18 cellular contexts compared by ENCODE assay signal in the genomic region with DNA sequence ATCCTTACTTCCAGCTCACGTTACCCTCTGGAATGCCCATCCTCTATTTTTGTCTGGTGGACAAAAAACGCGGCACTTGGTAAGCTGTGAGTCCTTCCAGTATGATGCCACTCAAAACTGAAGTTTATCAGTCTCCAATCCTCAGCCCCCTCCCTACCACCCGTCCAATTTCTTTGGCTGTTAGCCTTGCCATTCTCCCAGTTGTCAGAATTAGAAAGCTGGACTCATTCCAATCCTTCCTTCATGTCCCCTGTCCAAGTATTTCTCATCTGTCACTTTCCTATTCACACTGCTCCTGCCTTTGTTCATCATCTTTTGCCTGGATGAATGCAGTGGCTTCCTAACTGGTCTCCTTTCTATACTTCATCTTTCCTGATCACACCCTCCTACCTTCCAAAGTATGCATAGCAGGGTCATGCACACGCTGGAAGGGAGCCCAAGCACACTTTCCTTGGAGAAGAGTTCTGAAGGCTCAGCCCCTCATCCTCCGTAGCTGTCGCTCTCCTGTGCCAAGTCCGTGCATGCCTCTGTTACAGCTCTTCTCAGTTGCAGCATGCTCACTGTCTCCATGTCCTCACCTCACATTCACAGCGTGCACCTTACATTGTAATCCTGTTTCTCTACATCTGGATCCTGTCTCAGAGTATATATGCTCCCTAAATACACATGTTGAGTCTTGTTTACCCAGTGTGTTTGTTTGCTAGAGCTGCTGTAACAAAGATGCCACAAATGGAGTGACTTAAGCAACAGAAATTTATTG. TPM values are rescaled to one million over a fixed set of nuclear protein-coding genes. Genes with fewer than 3 reads are reported as not detected.
DNase-seq lines count a peak whose midpoint lies in the region; ATAC-seq and TF ChIP-seq lines count a peak whose summit lies in the region.
"Had no signal": no experiment of that assay in that cellular context is flagged by ENCODE, and none has a peak within 500 bp of the region (broad histone marks: within the 10 kb centered on the region; RNA-seq: fewer than 3 reads in every experiment).

No MANE protein-coding gene starts in this region.

- no peaks in the 10 kb centered on the region for H3K9me2 ChIP-seq in SK-N-SH

- CTCF ChIA-PET in SK-N-SH (lab: Yijun Ruan, JAX) = no interaction called here
- CTCF ChIA-PET in RWPE1 (lab: Yijun Ruan, JAX) = no interaction called here
- CTCF ChIA-PET in activated CD8-positive, alpha-beta T cell treated with anti-CD3 and anti-CD28 coated beads for 36 hours (lab: Charles Lee) = no interaction called here

- no peak overlapping the region for H3K4me2 ChIP-seq in SK-N-SH

- H3K9ac ChIP-seq in SK-N-SH = no peak overlapping the region

- ATAC-seq in SK-N-SH treated with all-trans-retinoic acid at 6 μM for 48 hours (peak; percentile 27; the same call in 1 of the 3 replicates), GM19351 (IDR thresholded peaks at IDR 0.05; ENCODE audit: unreplicated experiment) (no peak)
- ATAC-seq in stimulated activated memory B cell treated with anti-CD40 and anti-IgM and Interleukin-4, amounts not matched to agents 10 μg/mL and 1 μg/mL and 100 μg/mL, for 72 hours = no peak
- ATAC-seq in activated CD8-positive, alpha-beta T cell treated with anti-CD3 and anti-CD28 coated beads for 36 hours = no peak

- no peak overlapping the region for H2AFZ ChIP-seq in SK-N-SH (ENCODE audit: low read depth)

- peaks cover 7% of the 10 kb centered on the region for H3K36me3 Mint-ChIP-seq in glutamatergic neuron (ENCODE audit: unreplicated experiment)
- peaks cover 9% of the 10 kb centered on the region for H3K36me3 Mint-ChIP-seq in stimulated activated memory B cell treated with anti-CD40 and anti-IgM and Interleukin-4, amounts not matched to agents 10 μg/mL and 1 μg/mL and 100 μg/mL, for 72 hours
- peaks cover 2% of the 10 kb centered on the region for H3K36me3 Mint-ChIP-seq in activated CD8-positive, alpha-beta T cell treated with anti-CD3 and anti-CD28 coated beads for 36 hours (ENCODE audit: low read depth)

- no peaks in the 10 kb centered on the region for H3K27me3 ChIP-seq in SK-N-SH (ENCODE audit: insufficient read depth)
- H3K27me3 ChIP-seq: esophagus squamous epithelium had no signal

- TF ChIP-seq CTCF in SK-N-SH (IDR thresholded peaks at IDR 0.05) = no peak
- no peak for TF ChIP-seq CTCF in RWPE1 (conservative IDR thresholded peaks at IDR 0.05; ENCODE audit: low read depth)
- TF ChIP-seq CTCF in glutamatergic neuron (IDR thresholded peaks at IDR 0.05; ENCODE audit: partially characterized antibody, unreplicated experiment) = no peak
- TF ChIP-seq CTCF in activated CD8-positive, alpha-beta T cell treated with anti-CD3 and anti-CD28 coated beads for 36 hours (IDR thresholded peaks at IDR 0.05) = no peak

- peaks cover 9% of the 10 kb centered on the region for H3K9me3 Mint-ChIP-seq in glutamatergic neuron (ENCODE audit: unreplicated experiment)
- no peaks in the 10 kb centered on the region for H3K9me3 Mint-ChIP-seq in stimulated activated memory B cell treated with anti-CD40 and anti-IgM and Interleukin-4, amounts not matched to agents 10 μg/mL and 1 μg/mL and 100 μg/mL, for 72 hours
- H3K9me3 Mint-ChIP-seq in activated CD8-positive, alpha-beta T cell treated with anti-CD3 and anti-CD28 coated beads for 36 hours = no peaks in the 10 kb centered on the region
- H3K9me3 Mint-ChIP-seq: activated naive CD4-positive, alpha-beta T cell treated with anti-CD3 and anti-CD28 coated beads for 36 hours; memory B cell had no signal

- peak overlapping the region; percentile 88 for H3K27ac Mint-ChIP-seq in glutamatergic neuron (ENCODE audit: unreplicated experiment)
- peak overlapping the region; percentile 1 for H3K27ac Mint-ChIP-seq in stimulated activated memory B cell treated with anti-CD40 and anti-IgM and Interleukin-4, amounts not matched to agents 10 μg/mL and 1 μg/mL and 100 μg/mL, for 72 hours
- no peak overlapping the region for H3K27ac Mint-ChIP-seq in activated CD8-positive, alpha-beta T cell treated with anti-CD3 and anti-CD28 coated beads for 36 hours
- H3K27ac Mint-ChIP-seq: activated naive CD4-positive, alpha-beta T cell treated with anti-CD3 and anti-CD28 coated beads for 36 hours; memory B cell had no signal

- H3K4me1 ChIP-seq in SK-N-SH (ENCODE audit: control insufficient read depth in 1 of 2, insufficient read depth in 2 of 2, low read depth in 1 of 2, low read length in 1 of 2) = peaks cover 6 to 19% of the 10 kb centered on the region in 2 experiments; a peak in 3 of 4 replicates

- TF ChIP-seq EP300 in SK-N-SH (IDR thresholded peaks at IDR 0.05; ENCODE audit: borderline replicate concordance in 1 of 2, low read depth in 1 of 2, low read length in 1 of 2) = no peak

- H4K20me1 ChIP-seq in SK-N-SH (ENCODE audit: insufficient read depth) = peaks cover 73% of the 10 kb centered on the region

- H3K36me3 ChIP-seq in SK-N-SH (replicated peaks in 1 of 2; ENCODE audit: control insufficient read depth in 1 of 2, insufficient read depth in 2 of 2, low read length in 1 of 2) = peaks cover 0 to 10% of the 10 kb centered on the region in 2 experiments
- H3K36me3 ChIP-seq: esophagus squamous epithelium, thoracic aorta had no signal

- H3K4me1 Mint-ChIP-seq in glutamatergic neuron (ENCODE audit: low read depth, unreplicated experiment) = peaks cover 16% of the 10 kb centered on the region
- peaks cover 5% of the 10 kb centered on the region for H3K4me1 Mint-ChIP-seq in stimulated activated memory B cell treated with anti-CD40 and anti-IgM and Interleukin-4, amounts not matched to agents 10 μg/mL and 1 μg/mL and 100 μg/mL, for 72 hours
- H3K4me1 Mint-ChIP-seq in activated CD8-positive, alpha-beta T cell treated with anti-CD3 and anti-CD28 coated beads for 36 hours (ENCODE audit: low read depth) = peaks cover 7% of the 10 kb centered on the region

- no peak for DNase-seq in SK-N-SH
- no peak for DNase-seq in RWPE1 (ENCODE audit: low spot score)
- no peak for DNase-seq in glutamatergic neuron
- no peak for DNase-seq in DMS53 treated with DMSO at 0.1 percent for 48 hours (lab: John Stamatoyannopoulos, UW; ENCODE audit: unreplicated experiment)
- no peak for DNase-seq in activated CD8-positive, alpha-beta T cell treated with anti-CD3 and anti-CD28 coated beads for 36 hours
- DNase-seq: ACHN; activated naive CD4-positive, alpha-beta T cell treated with anti-CD3 and anti-CD28 coated beads for 36 hours; COR-L47; esophagus squamous epithelium; MV-4-11; NCI-H526; SIG-M5; stimulated activated CD4-positive, alpha-beta T cell treated with anti-CD3 and anti-CD28 coated beads, Interleukin-15, amount 100 ng/mL, for 24 hours had no signal

- POLR2A ChIA-PET in SK-N-SH (lab: Yijun Ruan, JAX) (no interaction called here), RWPE1 (lab: Yijun Ruan, JAX; ENCODE audit: low non-redundant PET) (no interaction called here)
- POLR2A ChIA-PET in activated CD8-positive, alpha-beta T cell treated with anti-CD3 and anti-CD28 coated beads for 36 hours (lab: Charles Lee) = interaction anchor here (1.5 kb wide), 1 partner anchor 9 kb away, joined by 3 read pairs; no protein-coding TSS in a partner anchor

- H3K27ac ChIP-seq in SK-N-SH (ENCODE audit: low read depth in 2 of 2, low read length in 1 of 2) (no peak overlapping the region; a peak in 1 of 4 replicates), RWPE1 (peak overlapping the region; percentile 44)
- H3K27ac ChIP-seq: esophagus squamous epithelium, thoracic aorta had no signal

- peaks cover 2% of the 10 kb centered on the region for H3K27me3 Mint-ChIP-seq in glutamatergic neuron (ENCODE audit: unreplicated experiment)
- no peaks in the 10 kb centered on the region for H3K27me3 Mint-ChIP-seq in stimulated activated memory B cell treated with anti-CD40 and anti-IgM and Interleukin-4, amounts not matched to agents 10 μg/mL and 1 μg/mL and 100 μg/mL, for 72 hours
- H3K27me3 Mint-ChIP-seq in activated CD8-positive, alpha-beta T cell treated with anti-CD3 and anti-CD28 coated beads for 36 hours = no peaks in the 10 kb centered on the region

- TF ChIP-seq RAD21 in SK-N-SH (IDR thresholded peaks at IDR 0.05; ENCODE audit: low read length) = no peak

- H3K4me3 ChIP-seq in SK-N-SH (ENCODE audit: low read depth in 2 of 2, low read length in 1 of 2) = no peak overlapping the region
- H3K4me3 ChIP-seq: esophagus squamous epithelium, thoracic aorta had no signal

- WGBS in SK-N-SH (ENCODE audit: low lambda C conversion rate) = 88% methylated on average over 9 of the region's 9 CpGs

- H3F3A ChIP-seq in SK-N-SH (replicated peaks; ENCODE audit: insufficient read depth) = peaks cover 10% of the 10 kb centered on the region

- H3K79me2 ChIP-seq in SK-N-SH (ENCODE audit: insufficient read depth) = peaks cover 75% of the 10 kb centered on the region

- no peaks in the 10 kb centered on the region for H3K9me3 ChIP-seq in SK-N-SH
- H3K9me3 ChIP-seq: esophagus squamous epithelium, thoracic aorta had no signal

- intact Hi-C loops in activated CD8-positive, alpha-beta T cell treated with anti-CD3 and anti-CD28 coated beads for 36 hours (cut with micrococcal nuclease) = no loop called here

- H3K4me3 Mint-ChIP-seq in glutamatergic neuron (ENCODE audit: unreplicated experiment) = peak overlapping the region; percentile 34
- no peak overlapping the region for H3K4me3 Mint-ChIP-seq in stimulated activated memory B cell treated with anti-CD40 and anti-IgM and Interleukin-4, amounts not matched to agents 10 μg/mL and 1 μg/mL and 100 μg/mL, for 72 hours
- no peak overlapping the region for H3K4me3 Mint-ChIP-seq in activated CD8-positive, alpha-beta T cell treated with anti-CD3 and anti-CD28 coated beads for 36 hours
- H3K4me3 Mint-ChIP-seq: activated naive CD4-positive, alpha-beta T cell treated with anti-CD3 and anti-CD28 coated beads for 36 hours; memory B cell had no signal

TF ChIP-seq in SK-N-SH treated with all-trans-retinoic acid at 6 μM for 48 hours, 23 proteins besides CTCF, POLR2A, EP300 and RAD21 (continues in another document):
- TF ChIP-seq TOX (CRISPR knock-in tag; IDR thresholded peaks at IDR 0.05; ENCODE audit: borderline replicate concordance) (no peak), ZNF565 (CRISPR knock-in tag; conservative IDR thresholded peaks at IDR 0.05; ENCODE audit: low read depth) (no peak), PPARA (CRISPR knock-in tag; IDR thresholded peaks at IDR 0.05; ENCODE audit: borderline replicate concordance) (no peak), BACH2 (CRISPR knock-in tag; IDR thresholded peaks at IDR 0.05; ENCODE audit: borderline replicate concordance) (no peak)

TF ChIP-seq in SK-N-SH, 30 proteins besides CTCF, POLR2A, EP300 and RAD21 (continues in another document):
- TF ChIP-seq NRF1 (IDR thresholded peaks at IDR 0.05; ENCODE audit: low read depth, low read length) = no peak
- no peak for TF ChIP-seq MXI1 (IDR thresholded peaks at IDR 0.05; ENCODE audit: low read depth, low read length)
- no peak for TF ChIP-seq JUND (IDR thresholded peaks at IDR 0.05)
- no peak for TF ChIP-seq CHD2 (IDR thresholded peaks at IDR 0.05; ENCODE audit: low read length, partially characterized antibody)
- no peak for TF ChIP-seq RFX5 (IDR thresholded peaks at IDR 0.05; ENCODE audit: low read length)
- TF ChIP-seq TAF1 (IDR thresholded peaks at IDR 0.05; ENCODE audit: borderline replicate concordance, low read depth, low read length) = no peak

RNA-seq across cellular contexts. Expression of a gene that starts 19.4 kb away (rescaled TPM):
- polyA plus RNA-seq in SK-N-SH (2012; rRNA removed) = 408 and 424 TPM in 2 replicates
- polyA plus RNA-seq in SK-N-SH (2012; cell fraction: cytosol; rRNA removed) = 487 and 491 TPM in 2 replicates
- polyA plus RNA-seq in SK-N-SH (2012; cell fraction: nucleus; rRNA removed) = 445 and 542 TPM in 2 replicates
- total RNA-seq in glutamatergic neuron (ENCODE audit: unreplicated experiment) = 183 TPM
- total RNA-seq in activated CD8-positive, alpha-beta T cell treated with anti-CD3 and anti-CD28 coated beads for 36 hours = 10 to 100 TPM; 25.5 to 29.8 TPM
